ENCODE assay signal across 10 cellular contexts in the genomic region with DNA sequence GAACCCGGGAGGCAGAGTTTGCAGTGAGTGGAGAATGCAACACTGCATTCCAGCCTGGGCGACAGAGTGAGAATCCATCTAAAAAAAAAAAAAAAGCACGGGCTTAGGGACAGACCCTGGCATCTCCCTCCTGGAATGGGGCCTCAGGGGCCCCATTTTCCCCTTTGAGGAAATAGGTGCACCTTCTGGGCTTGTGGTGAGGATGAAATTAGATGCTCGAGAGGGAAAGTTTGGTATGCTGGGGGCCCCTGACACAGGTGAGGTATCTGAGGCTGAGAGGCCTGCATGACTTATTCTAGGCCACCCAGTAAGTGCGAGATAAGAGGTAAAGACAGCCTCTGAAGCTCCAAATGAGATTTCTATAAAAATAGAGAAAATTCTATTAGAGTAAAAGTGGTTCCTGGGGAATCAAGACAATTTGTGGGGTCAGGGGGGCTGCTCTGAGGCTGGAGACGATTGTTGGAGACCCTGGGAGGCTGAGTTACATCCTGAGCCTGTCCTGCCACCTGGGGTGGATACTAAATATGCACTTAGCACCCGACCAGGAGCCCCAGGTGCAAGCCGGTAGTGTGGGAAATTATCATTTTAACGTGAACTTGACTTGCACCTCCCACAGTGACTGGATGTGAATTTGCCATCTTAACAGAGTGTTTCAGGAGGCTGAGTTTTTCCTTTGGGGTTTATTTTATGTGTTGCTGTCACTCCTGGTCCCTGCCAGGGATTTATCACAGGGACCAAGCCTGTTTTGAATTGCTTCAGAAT. TPM values are rescaled to one million over a fixed set of nuclear protein-coding genes. Genes with fewer than 3 reads are reported as not detected.
"Had no signal": no experiment of that assay in that cellular context is flagged by ENCODE, and none has a peak within 500 bp of the region (broad histone marks: within the 10 kb centered on the region; RNA-seq: fewer than 3 reads in every experiment).

No MANE protein-coding gene starts in this region.

- H3K4me3 ChIP-seq: gastrocnemius medialis, sigmoid colon, transverse colon had no signal

- H3K9me3 ChIP-seq: gastrocnemius medialis, sigmoid colon, transverse colon had no signal

- H3K27ac ChIP-seq: gastrocnemius medialis, sigmoid colon, transverse colon had no signal

- H3K27ac Mint-ChIP-seq: activated CD4-positive, alpha-beta T cell treated with anti-CD3 and anti-CD28 coated beads, Interleukin-2, amount 10 ng/mL, durations not matched to agents 7 days and 5 days; activated T-helper 2 cell treated with anti-CD3 and anti-CD28 coated beads, Interferon-gamma antibody, Interleukin-2, Interleukin-4, amounts not matched to agents 10 μg/mL and 5 μg/mL and 100 μg/mL, durations not matched to agents 14 hours and 24 hours and 36 hours; natural killer cell; T-helper 1 cell treated with Interleukin-12 subunit alpha and Interleukin-12 subunit beta and Interleukin-4 antibody, amounts not matched to agents 30 μg/mL and 1 μg/mL, for 36 hours had no signal

- H3K27me3 ChIP-seq: gastrocnemius medialis, sigmoid colon, transverse colon had no signal

- H3K4me1 ChIP-seq: gastrocnemius medialis had no signal

- H3K4me1 Mint-ChIP-seq: natural killer cell had no signal

- H3K9me3 Mint-ChIP-seq: activated CD4-positive, alpha-beta T cell treated with anti-CD3 and anti-CD28 coated beads, Interleukin-2, amount 10 ng/mL, durations not matched to agents 7 days and 5 days; activated T-helper 2 cell treated with anti-CD3 and anti-CD28 coated beads, Interferon-gamma antibody, Interleukin-2, Interleukin-4, amounts not matched to agents 10 μg/mL and 5 μg/mL and 100 μg/mL, durations not matched to agents 14 hours and 24 hours and 36 hours; natural killer cell; T-helper 1 cell treated with Interleukin-12 subunit alpha and Interleukin-12 subunit beta and Interleukin-4 antibody, amounts not matched to agents 30 μg/mL and 1 μg/mL, for 36 hours had no signal

- H3K36me3 Mint-ChIP-seq: natural killer cell had no signal

- H3K4me3 Mint-ChIP-seq: activated CD4-positive, alpha-beta T cell treated with anti-CD3 and anti-CD28 coated beads, Interleukin-2, amount 10 ng/mL, durations not matched to agents 7 days and 5 days; natural killer cell; T-helper 1 cell treated with Interleukin-12 subunit alpha and Interleukin-12 subunit beta and Interleukin-4 antibody, amounts not matched to agents 30 μg/mL and 1 μg/mL, for 36 hours had no signal

- H3K36me3 ChIP-seq: gastrocnemius medialis, sigmoid colon, transverse colon had no signal

- DNase-seq: activated CD4-positive, CD25-positive, alpha-beta regulatory T cell; cortex of kidney; natural killer cell had no signal

RNA-seq across cellular contexts. Expression of gene TSKU, which starts 48.5 kb away (rescaled TPM):
- total RNA-seq: mononuclear cell, natural killer cell had no signal
